8 cellular contexts compared by ENCODE assay signal in genomic region chr19:33797821-33798633, GRCh38. TPM values are rescaled to one million over a fixed set of nuclear protein-coding genes. Genes with fewer than 3 reads are reported as not detected.
DNase-seq lines count a peak whose midpoint lies in the region; ATAC-seq and TF ChIP-seq lines count a peak whose summit lies in the region.

No MANE protein-coding gene starts in this region.

- peak overlapping the region; percentile 24 for H3K27ac Mint-ChIP-seq in activated B cell treated with CpG ODN at 0.5 μM for 24 hours
- peak overlapping the region; percentile 87 for H3K27ac Mint-ChIP-seq in neural crest cell (ENCODE audit: unreplicated experiment)

- H3K4me3 Mint-ChIP-seq in activated B cell treated with CpG ODN at 0.5 μM for 24 hours (peak overlapping the region; percentile 77), neural crest cell (peak overlapping the region; percentile 96)

- peak overlapping the region; percentile 75 for H3K4me3 ChIP-seq in fibroblast of the aortic adventitia (ENCODE audit: low read depth, low read length)

- H3K4me1 Mint-ChIP-seq in activated B cell treated with CpG ODN at 0.5 μM for 24 hours = peaks cover 5% of the 10 kb centered on the region
- peaks cover 25% of the 10 kb centered on the region for H3K4me1 Mint-ChIP-seq in neural crest cell

- H3K27me3 Mint-ChIP-seq in activated B cell treated with CpG ODN at 0.5 μM for 24 hours (peaks cover 10% of the 10 kb centered on the region), neural crest cell (ENCODE audit: low read depth) (peaks cover 8% of the 10 kb centered on the region)

- no peaks in the 10 kb centered on the region for H3K9me3 Mint-ChIP-seq in activated B cell treated with CpG ODN at 0.5 μM for 24 hours
- H3K9me3 Mint-ChIP-seq in neural crest cell = no peaks in the 10 kb centered on the region

- POLR2A ChIA-PET in activated B cell treated with CpG ODN at 0.5 μM for 24 hours (lab: Charles Lee) = interaction anchor here (0.7 to 1.9 kb wide), 2 partner anchors 21 to 374 kb away, joined by 3 to 8 read pairs; partner anchors contain the start of gene LSM14A

- intact Hi-C loops in activated B cell treated with CpG ODN at 0.5 μM for 24 hours (cut with micrococcal nuclease) = loop anchor here (2.0 to 5.0 kb wide), 3 partner anchors 23 to 349 kb away; no protein-coding TSS in a partner anchor

- TF ChIP-seq CTCF in activated B cell treated with CpG ODN at 0.5 μM for 24 hours (IDR thresholded peaks at IDR 0.05) = no peak
- TF ChIP-seq CTCF in fibroblast of the aortic adventitia (IDR thresholded peaks at IDR 0.05; ENCODE audit: insufficient read depth, low read length) = no peak
- no peak for TF ChIP-seq CTCF in neural crest cell (conservative IDR thresholded peaks at IDR 0.05)

- ATAC-seq in activated B cell treated with CpG ODN at 0.5 μM for 24 hours (ENCODE audit: low read depth) = no peak
- no peak for ATAC-seq in HG02973 (IDR thresholded peaks at IDR 0.05; ENCODE audit: unreplicated experiment)
- ATAC-seq in HG02642 (IDR thresholded peaks at IDR 0.05; ENCODE audit: poor library complexity, unreplicated experiment) = no peak

- DNase-seq in activated naive CD4-positive, alpha-beta T cell treated with Interleukin-2 at 50 U/mL for 16 hours = peak; percentile 41
- no peak for DNase-seq in activated naive CD4-positive, alpha-beta T cell (lab: John Stamatoyannopoulos, UW)
- DNase-seq in activated B cell treated with CpG ODN at 0.5 μM for 24 hours = no peak
- DNase-seq in fibroblast of the aortic adventitia (ENCODE audit: low read depth) = no peak
- DNase-seq in neural crest cell (ENCODE audit: low read depth, low spot score) = peak; percentile 34
- no peak for DNase-seq in cerebellar nuclear complex (lab: John Stamatoyannopoulos, UW)

- H3K36me3 Mint-ChIP-seq in activated B cell treated with CpG ODN at 0.5 μM for 24 hours (ENCODE audit: low read depth) = no peaks in the 10 kb centered on the region
- peaks cover 5% of the 10 kb centered on the region for H3K36me3 Mint-ChIP-seq in neural crest cell (ENCODE audit: low read depth)

- CTCF ChIA-PET in activated B cell treated with CpG ODN at 0.5 μM for 24 hours (lab: Charles Lee) = interaction anchor here (0.8 to 1.5 kb wide), 2 partner anchors 20 to 298 kb away, joined by 4 to 5 read pairs; no protein-coding TSS in a partner anchor

RNA-seq across cellular contexts. Expression of gene KCTD15, which starts 1.4 kb away (rescaled TPM):
- total RNA-seq in activated B cell treated with CpG ODN at 0.5 μM for 24 hours (2.7 TPM in 2 replicates), fibroblast of the aortic adventitia (ENCODE audit: low replicate concordance) (13.3 and 28.9 TPM in 2 replicates), neural crest cell (58.3 and 59.1 TPM in 2 replicates)

Comparison
In these comparisons a context has a peak if more than half of its experiments do, and no peak if none do; other contexts are left out.
1. DNase-seq: peak in activated naive CD4-positive, alpha-beta T cell treated with Interleukin-2 at 50 U/mL for 16 hours (single experiment) and neural crest cell (single experiment); none in activated naive CD4-positive, alpha-beta T cell (0 of 4), activated B cell treated with CpG ODN at 0.5 μM for 24 hours (single experiment), fibroblast of the aortic adventitia (single experiment) and cerebellar nuclear complex (0 of 2).